In the genomic region with DNA sequence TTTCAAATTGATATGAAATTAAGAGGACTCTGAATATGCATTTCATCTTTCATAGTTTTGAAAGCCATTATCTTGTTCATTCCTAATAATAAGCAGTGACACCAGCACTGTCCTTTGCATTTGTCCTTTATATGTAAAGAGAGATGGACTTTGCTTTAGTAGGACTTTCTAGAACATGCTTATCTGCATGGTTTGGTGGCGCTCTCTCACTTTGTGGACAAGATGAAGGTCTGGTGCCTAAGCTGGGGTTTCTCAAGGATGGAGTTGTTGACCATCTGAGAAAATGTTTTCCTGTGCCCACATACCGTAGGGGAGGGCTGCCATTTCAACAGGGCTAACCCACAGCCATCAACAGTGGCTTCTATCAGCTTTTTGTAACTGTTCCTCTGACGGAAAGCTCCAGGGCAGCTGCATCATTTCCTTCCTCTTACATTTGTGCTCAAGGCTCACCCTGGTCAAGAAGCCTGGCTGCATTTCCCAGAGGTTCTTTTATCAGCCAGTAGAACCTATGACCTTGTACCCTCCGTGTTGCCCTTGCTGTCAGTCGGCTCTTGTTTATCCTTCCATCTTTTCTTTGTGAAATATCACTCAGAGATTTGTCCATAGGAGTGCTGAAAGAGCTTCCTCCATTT, we compare ENCODE assay signal across 9 cellular contexts. TPM values are rescaled to one million over a fixed set of nuclear protein-coding genes. Genes with fewer than 3 reads are reported as not detected.
DNase-seq lines count a peak whose midpoint lies in the region; ATAC-seq and TF ChIP-seq lines count a peak whose summit lies in the region.
"Had no signal": no experiment of that assay in that cellular context is flagged by ENCODE, and none has a peak within 500 bp of the region (broad histone marks: within the 10 kb centered on the region; RNA-seq: fewer than 3 reads in every experiment).

No MANE protein-coding gene starts in this region.

- H3K9me3 Mint-ChIP-seq in activated naive CD8-positive, alpha-beta T cell (ENCODE audit: low read depth): no peaks in the 10 kb centered on the region
- peaks cover 2% of the 10 kb centered on the region for H3K9me3 Mint-ChIP-seq in activated naive CD8-positive, alpha-beta T cell treated with anti-CD3 and anti-CD28 coated beads for 36 hours
- H3K9me3 Mint-ChIP-seq in endothelial cell (ENCODE audit: unreplicated experiment): no peaks in the 10 kb centered on the region
- H3K9me3 Mint-ChIP-seq in naive thymus-derived CD4-positive, alpha-beta T cell: peaks cover 0 to 1% (median 0%) of the 10 kb centered on the region in 11 donors
- H3K9me3 Mint-ChIP-seq in activated CD4-positive, alpha-beta T cell treated with anti-CD3 and anti-CD28 coated beads, Interleukin-2, amount 10 ng/mL, durations not matched to agents 24 days and 14 days: no peaks in the 10 kb centered on the region
- peaks cover 2% of the 10 kb centered on the region for H3K9me3 Mint-ChIP-seq in glutamatergic neuron (ENCODE audit: unreplicated experiment)

- peak overlapping the region; percentile 55 for H3K27ac Mint-ChIP-seq in activated naive CD8-positive, alpha-beta T cell
- H3K27ac Mint-ChIP-seq in activated naive CD8-positive, alpha-beta T cell treated with anti-CD3 and anti-CD28 coated beads for 36 hours: no peak overlapping the region
- H3K27ac Mint-ChIP-seq in endothelial cell (ENCODE audit: unreplicated experiment) (peak overlapping the region; percentile 83), glutamatergic neuron (ENCODE audit: unreplicated experiment) (no peak overlapping the region)
- peak overlapping the region in 4 of 9 donors; percentile 29 to 46 (median 30) for H3K27ac Mint-ChIP-seq in naive thymus-derived CD4-positive, alpha-beta T cell
- H3K27ac Mint-ChIP-seq in activated CD4-positive, alpha-beta T cell treated with anti-CD3 and anti-CD28 coated beads, Interleukin-2, amount 10 ng/mL, durations not matched to agents 24 days and 14 days: no peak overlapping the region

- no peak overlapping the region for H3K4me3 ChIP-seq in naive thymus-derived CD4-positive, alpha-beta T cell (ENCODE audit: low read length)
- no peak overlapping the region for H3K4me3 ChIP-seq in aorta (ENCODE audit: low read length in 2 of 2)

- 52 to 55% methylated on average over 5 of the region's 5 CpGs for WGBS in aorta, 2 donors

- TF ChIP-seq CTCF in endothelial cell (IDR thresholded peaks at IDR 0.05; ENCODE audit: unreplicated experiment) (no peak), glutamatergic neuron (IDR thresholded peaks at IDR 0.05; ENCODE audit: partially characterized antibody, unreplicated experiment) (no peak)

- CTCF ChIA-PET in naive thymus-derived CD4-positive, alpha-beta T cell (lab: Charles Lee): interaction anchor here (1.2 to 4.9 kb wide), 4 partner anchors 41 to 229 kb away, joined by 3 to 35 read pairs (median 6); no protein-coding TSS in a partner anchor

- peaks cover 11% of the 10 kb centered on the region for H3K36me3 Mint-ChIP-seq in activated naive CD8-positive, alpha-beta T cell
- peaks cover 18% of the 10 kb centered on the region for H3K36me3 Mint-ChIP-seq in activated naive CD8-positive, alpha-beta T cell treated with anti-CD3 and anti-CD28 coated beads for 36 hours
- H3K36me3 Mint-ChIP-seq in endothelial cell (ENCODE audit: low read depth, unreplicated experiment) (no peaks in the 10 kb centered on the region), glutamatergic neuron (ENCODE audit: unreplicated experiment) (peaks cover 6% of the 10 kb centered on the region)
- H3K36me3 Mint-ChIP-seq in naive thymus-derived CD4-positive, alpha-beta T cell: peaks cover 9 to 49% (median 16%) of the 10 kb centered on the region in 5 donors
- H3K36me3 Mint-ChIP-seq in activated CD4-positive, alpha-beta T cell treated with anti-CD3 and anti-CD28 coated beads, Interleukin-2, amount 10 ng/mL, durations not matched to agents 24 days and 14 days (ENCODE audit: low read depth): peaks cover 15% of the 10 kb centered on the region

- no peaks in the 10 kb centered on the region for H3K9me3 ChIP-seq in naive thymus-derived CD4-positive, alpha-beta T cell (ENCODE audit: control insufficient read depth in 2 of 3, low read length in 3 of 3)
- H3K9me3 ChIP-seq in aorta (ENCODE audit: control insufficient read depth, low read length): no peaks in the 10 kb centered on the region

- no peak for DNase-seq in activated naive CD8-positive, alpha-beta T cell treated with anti-CD3 and anti-CD28 coated beads for 36 hours
- no peak for DNase-seq in endothelial cell (ENCODE audit: low spot score)
- no peak for DNase-seq in naive thymus-derived CD4-positive, alpha-beta T cell
- peak in 1 of 2 donors; percentile 60 for DNase-seq in aorta
- DNase-seq in activated CD4-positive, alpha-beta T cell treated with anti-CD3 and anti-CD28 coated beads, Interleukin-2, amount 10 ng/mL, durations not matched to agents 24 days and 14 days: no peak
- DNase-seq in glutamatergic neuron: no peak
- no peak for DNase-seq in activated CD4-positive, alpha-beta T cell treated with anti-CD3 and anti-CD28 coated beads for 48 hours
- DNase-seq: NCI-H1092 treated with DMSO at 0.1 percent for 48 hours had no signal

- no peaks in the 10 kb centered on the region for H3K27me3 ChIP-seq in naive thymus-derived CD4-positive, alpha-beta T cell (ENCODE audit: control insufficient read depth in 2 of 2, insufficient read depth in 2 of 2, low read length in 2 of 2)
- no peaks in the 10 kb centered on the region for H3K27me3 ChIP-seq in aorta (ENCODE audit: control insufficient read depth in 1 of 2, insufficient read depth in 2 of 2, low read length in 1 of 2)

- ATAC-seq in naive thymus-derived CD4-positive, alpha-beta T cell: peak; percentile 81
- ATAC-seq in aorta (ENCODE audit: low FRiP score): peak; percentile 39

- peaks cover 34% of the 10 kb centered on the region for H3K4me1 Mint-ChIP-seq in activated naive CD8-positive, alpha-beta T cell (ENCODE audit: low read depth)
- H3K4me1 Mint-ChIP-seq in activated naive CD8-positive, alpha-beta T cell treated with anti-CD3 and anti-CD28 coated beads for 36 hours: peaks cover 29% of the 10 kb centered on the region
- peaks cover 40% of the 10 kb centered on the region for H3K4me1 Mint-ChIP-seq in endothelial cell (ENCODE audit: unreplicated experiment)
- H3K4me1 Mint-ChIP-seq in naive thymus-derived CD4-positive, alpha-beta T cell: peaks cover 31 to 57% (median 38%) of the 10 kb centered on the region in 7 donors
- H3K4me1 Mint-ChIP-seq in activated CD4-positive, alpha-beta T cell treated with anti-CD3 and anti-CD28 coated beads, Interleukin-2, amount 10 ng/mL, durations not matched to agents 24 days and 14 days: peaks cover 33% of the 10 kb centered on the region
- H3K4me1 Mint-ChIP-seq in glutamatergic neuron (ENCODE audit: low read depth, unreplicated experiment): no peaks in the 10 kb centered on the region

- POLR2A ChIA-PET in naive thymus-derived CD4-positive, alpha-beta T cell (lab: Charles Lee): interaction anchor here (0.6 to 3.2 kb wide), 2 partner anchors 23 to 44 kb away, joined by 3 to 8 read pairs; partner anchors contain the start of gene ABHD2

- H3K27ac ChIP-seq in naive thymus-derived CD4-positive, alpha-beta T cell (ENCODE audit: low read depth, low read length): no peak overlapping the region
- H3K27ac ChIP-seq in aorta (ENCODE audit: low read depth in 1 of 2, low read length in 2 of 2): peak overlapping the region in 1 of 2 donors; percentile 84

- H3K4me3 Mint-ChIP-seq in activated naive CD8-positive, alpha-beta T cell: no peak overlapping the region
- no peak overlapping the region for H3K4me3 Mint-ChIP-seq in activated naive CD8-positive, alpha-beta T cell treated with anti-CD3 and anti-CD28 coated beads for 36 hours
- H3K4me3 Mint-ChIP-seq in endothelial cell (ENCODE audit: unreplicated experiment): no peak overlapping the region
- peak overlapping the region in 1 of 10 donors; percentile 0 for H3K4me3 Mint-ChIP-seq in naive thymus-derived CD4-positive, alpha-beta T cell
- no peak overlapping the region for H3K4me3 Mint-ChIP-seq in activated CD4-positive, alpha-beta T cell treated with anti-CD3 and anti-CD28 coated beads, Interleukin-2, amount 10 ng/mL, durations not matched to agents 24 days and 14 days
- H3K4me3 Mint-ChIP-seq in glutamatergic neuron (ENCODE audit: unreplicated experiment): no peak overlapping the region

- no peaks in the 10 kb centered on the region for H3K27me3 Mint-ChIP-seq in activated naive CD8-positive, alpha-beta T cell
- H3K27me3 Mint-ChIP-seq in activated naive CD8-positive, alpha-beta T cell treated with anti-CD3 and anti-CD28 coated beads for 36 hours: no peaks in the 10 kb centered on the region
- no peaks in the 10 kb centered on the region for H3K27me3 Mint-ChIP-seq in endothelial cell (ENCODE audit: unreplicated experiment)
- H3K27me3 Mint-ChIP-seq in naive thymus-derived CD4-positive, alpha-beta T cell: no peaks in the 10 kb centered on the region
- H3K27me3 Mint-ChIP-seq in activated CD4-positive, alpha-beta T cell treated with anti-CD3 and anti-CD28 coated beads, Interleukin-2, amount 10 ng/mL, durations not matched to agents 24 days and 14 days: no peaks in the 10 kb centered on the region
- no peaks in the 10 kb centered on the region for H3K27me3 Mint-ChIP-seq in glutamatergic neuron (ENCODE audit: unreplicated experiment)

- H3K36me3 ChIP-seq in naive thymus-derived CD4-positive, alpha-beta T cell (ENCODE audit: control insufficient read depth in 2 of 3, insufficient read depth in 3 of 3, low read length in 3 of 3): peaks cover 0 to 7% (median 5%) of the 10 kb centered on the region in 3 experiments
- H3K36me3 ChIP-seq in aorta (ENCODE audit: control insufficient read depth in 1 of 2, insufficient read depth in 2 of 2, low read length in 1 of 2): peaks cover 0 to 3% of the 10 kb centered on the region in 2 donors

- intact Hi-C loops in naive thymus-derived CD4-positive, alpha-beta T cell (cut with micrococcal nuclease): no loop called here
- intact Hi-C loops in aorta (cut with DNase I): loop anchor here in 1 of 2 donors (5.0 kb wide), 1 partner anchor 75 kb away; no protein-coding TSS in a partner anchor
- intact Hi-C loops in activated CD4-positive, alpha-beta T cell treated with anti-CD3 and anti-CD28 coated beads, Interleukin-2, amount 10 ng/mL, durations not matched to agents 24 days and 14 days (cut with micrococcal nuclease): no loop called here

- peaks cover 17% of the 10 kb centered on the region in 2 donors for H3K4me1 ChIP-seq in naive thymus-derived CD4-positive, alpha-beta T cell (ENCODE audit: control insufficient read depth in 2 of 2, insufficient read depth in 2 of 2, low read length in 2 of 2)
- peaks cover 10% of the 10 kb centered on the region in 2 donors for H3K4me1 ChIP-seq in aorta (ENCODE audit: control insufficient read depth in 1 of 2, insufficient read depth in 2 of 2, low read length in 2 of 2)

RNA-seq across cellular contexts. Expression of gene ABHD2, which starts 44.5 kb away (rescaled TPM):
- total RNA-seq in activated naive CD8-positive, alpha-beta T cell treated with anti-CD3 and anti-CD28 coated beads for 36 hours: 10 to 100 TPM; 47.6 to 49.2 TPM
- total RNA-seq in endothelial cell (ENCODE audit: unreplicated experiment) (32.3 TPM), aorta (100 to 1,000 TPM; 135 to 221 TPM), glutamatergic neuron (ENCODE audit: unreplicated experiment) (101 TPM)
- 10 to 100 TPM; 43.6 to 85.0 (median 67.7) TPM for total RNA-seq in naive thymus-derived CD4-positive, alpha-beta T cell
- polyA plus RNA-seq in naive thymus-derived CD4-positive, alpha-beta T cell: 10 to 100 TPM; 19.4 to 21.9 TPM
- polyA plus RNA-seq in aorta: 10 to 100 TPM in 1 of 2 donors, 1 to 10 TPM in 1; 9.1 to 29.9 TPM
- total RNA-seq in activated CD4-positive, alpha-beta T cell treated with anti-CD3 and anti-CD28 coated beads, Interleukin-2, amount 10 ng/mL, durations not matched to agents 24 days and 14 days: 75.2 and 76.6 TPM in 2 replicates

Comparison
In these comparisons a context has a peak if more than half of its experiments do, and no peak if none do; other contexts are left out.
1. H3K27ac Mint-ChIP-seq: peak in activated naive CD8-positive, alpha-beta T cell (single experiment) and endothelial cell (single experiment); none in activated naive CD8-positive, alpha-beta T cell treated with anti-CD3 and anti-CD28 coated beads for 36 hours (single experiment), activated CD4-positive, alpha-beta T cell treated with anti-CD3 and anti-CD28 coated beads, Interleukin-2, amount 10 ng/mL, durations not matched to agents 24 days and 14 days (single experiment) and glutamatergic neuron (single experiment).